19 cellular contexts compared by ENCODE assay signal in the genomic region with DNA sequence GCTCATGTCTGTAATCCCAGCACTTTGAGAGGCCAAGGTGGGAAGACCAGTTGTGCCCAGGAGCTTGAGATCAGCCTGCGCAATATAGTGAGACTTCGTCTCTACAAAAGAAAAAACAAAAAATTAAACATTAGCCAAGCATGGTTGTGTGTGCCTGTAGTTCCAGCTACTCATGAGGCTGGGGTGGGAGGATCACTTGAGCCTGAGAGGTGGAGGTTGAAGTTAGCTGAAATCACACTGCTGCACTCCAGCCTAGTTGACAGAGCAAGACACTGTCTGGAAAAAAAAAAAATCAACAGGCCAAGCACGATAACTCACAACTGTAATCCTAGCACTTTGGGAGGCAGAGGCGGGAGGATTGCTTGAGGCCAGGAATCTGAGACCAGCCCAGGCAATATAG. TPM values are rescaled to one million over a fixed set of nuclear protein-coding genes. Genes with fewer than 3 reads are reported as not detected.
DNase-seq lines count a peak whose midpoint lies in the region; ATAC-seq and TF ChIP-seq lines count a peak whose summit lies in the region.
"Had no signal": no experiment of that assay in that cellular context is flagged by ENCODE, and none has a peak within 500 bp of the region (broad histone marks: within the 10 kb centered on the region; RNA-seq: fewer than 3 reads in every experiment).

No MANE protein-coding gene starts in this region.

- no peaks in the 10 kb centered on the region for H3K9me3 ChIP-seq in heart right ventricle
- no peaks in the 10 kb centered on the region for H3K9me3 ChIP-seq in heart left ventricle
- no peaks in the 10 kb centered on the region for H3K9me3 ChIP-seq in upper lobe of left lung
- H3K9me3 ChIP-seq in smooth muscle cell (replicated peaks; ENCODE audit: low read depth), result no peaks in the 10 kb centered on the region
- H3K9me3 ChIP-seq: suprapubic skin had no signal

- H3K9ac ChIP-seq in smooth muscle cell (ENCODE audit: low read depth), result no peak overlapping the region

- H3K4me1 ChIP-seq in heart right ventricle (peaks cover 8 to 54% (median 46%) of the 10 kb centered on the region in 9 donors), heart left ventricle (peaks cover 0 to 48% (median 19%) of the 10 kb centered on the region in 12 donors), upper lobe of left lung (peaks cover 27 to 63% (median 36%) of the 10 kb centered on the region in 4 donors), smooth muscle cell (ENCODE audit: low read depth) (no peaks in the 10 kb centered on the region)

- no peak overlapping the region for H3K4me2 ChIP-seq in smooth muscle cell

- ATAC-seq in heart right ventricle (no peak), heart left ventricle (no peak), upper lobe of left lung (ENCODE audit: low FRiP score in 2 of 2) (no peak), GM18502 (IDR thresholded peaks at IDR 0.05; ENCODE audit: poor library complexity, unreplicated experiment) (no peak)

- no peak overlapping the region for H3K4me3 ChIP-seq in heart right ventricle
- no peak overlapping the region for H3K4me3 ChIP-seq in heart left ventricle
- H3K4me3 ChIP-seq in upper lobe of left lung, result no peak overlapping the region
- no peak overlapping the region for H3K4me3 ChIP-seq in smooth muscle cell
- H3K4me3 ChIP-seq: suprapubic skin had no signal

- H4K20me1 ChIP-seq in smooth muscle cell (ENCODE audit: low read depth), result no peaks in the 10 kb centered on the region

- intact Hi-C loops in heart right ventricle (cut with DNase I), result loop anchor here in 2 of 10 donors (5.0 to 10.0 kb wide), 2 partner anchors 43 to 120 kb away; a partner anchor contains a TSS
- intact Hi-C loops in heart left ventricle (cut with DNase I), result loop anchor here in 2 of 10 donors (5.0 kb wide), 1 partner anchor 43 kb away; a partner anchor contains a TSS

- H3K27ac ChIP-seq in heart right ventricle (peak overlapping the region in 6 of 10 donors; percentile 1 to 89 (median 84)), heart left ventricle (peak overlapping the region in 4 of 12 donors; percentile 81 to 90 (median 86)), upper lobe of left lung (peak overlapping the region in 3 of 4 donors; percentile 70 to 83 (median 74)), smooth muscle cell (ENCODE audit: low read depth) (no peak overlapping the region)
- H3K27ac ChIP-seq: suprapubic skin had no signal

- TF ChIP-seq POLR2A in heart left ventricle (IDR thresholded peaks at IDR 0.05) (no peak), Raji (IDR thresholded peaks at IDR 0.05; ENCODE audit: insufficient read depth, low read depth, low read length) (peak; percentile 55), upper lobe of left lung (IDR thresholded peaks at IDR 0.05) (no peak)

- H3K27me3 ChIP-seq in heart right ventricle (peaks cover 0 to 5% (median 0%) of the 10 kb centered on the region in 7 donors), heart left ventricle (peaks cover 0 to 11% (median 0%) of the 10 kb centered on the region in 9 donors), upper lobe of left lung (no peaks in the 10 kb centered on the region), smooth muscle cell (ENCODE audit: low read depth) (no peaks in the 10 kb centered on the region)
- H3K27me3 ChIP-seq: suprapubic skin had no signal

- H3K36me3 ChIP-seq in heart right ventricle, result no peaks in the 10 kb centered on the region
- H3K36me3 ChIP-seq in heart left ventricle, result no peaks in the 10 kb centered on the region
- H3K36me3 ChIP-seq in upper lobe of left lung, result no peaks in the 10 kb centered on the region
- no peaks in the 10 kb centered on the region for H3K36me3 ChIP-seq in smooth muscle cell (ENCODE audit: low read depth)
- H3K36me3 ChIP-seq: suprapubic skin had no signal

- 71 to 78% methylated on average over 4 of the region's 4 CpGs for WGBS in heart right ventricle, 2 donors
- 74 to 85% (median 82%) methylated on average over 4 of the region's 4 CpGs for WGBS in heart left ventricle, 4 donors
- 55 to 58% methylated on average over 4 of the region's 4 CpGs for WGBS in upper lobe of left lung, 2 donors
- 92% methylated on average over 4 of the region's 4 CpGs for WGBS in smooth muscle cell (ENCODE audit: low lambda C conversion rate)

- no peaks in the 10 kb centered on the region for H3K79me2 ChIP-seq in smooth muscle cell (ENCODE audit: low read depth)

- DNase-seq in heart right ventricle, result no peak
- DNase-seq in heart left ventricle, result no peak
- DNase-seq in islet precursor cell, result peak; percentile 35
- DNase-seq in upper lobe of left lung, result peak in 1 of 2 donors; percentile 54
- no peak for DNase-seq in smooth muscle cell (lab: John Stamatoyannopoulos, UW; ENCODE audit: unreplicated experiment)
- no peak for DNase-seq in middle frontal gyrus (ENCODE audit: extremely low spot score, low spot score)
- DNase-seq: activated CD4-positive, alpha-beta T cell treated with anti-CD3 and anti-CD28 coated beads for 1 hour; amniotic stem cell; caudate nucleus; effector CD4-positive, alpha-beta T cell; GOT3; midbrain; NCI-H2081; NCI-H524; nucleus accumbens; T1000 had no signal

- TF ChIP-seq CTCF in heart right ventricle (IDR thresholded peaks at IDR 0.05) (no peak), heart left ventricle (IDR thresholded peaks at IDR 0.05) (no peak), upper lobe of left lung (IDR thresholded peaks at IDR 0.05) (no peak), smooth muscle cell (IDR thresholded peaks at IDR 0.05; ENCODE audit: borderline replicate concordance, insufficient read depth, poor library complexity, severe bottlenecking) (no peak)

- no peak overlapping the region for H2AFZ ChIP-seq in smooth muscle cell (ENCODE audit: low read depth)

- peaks cover 3% of the 10 kb centered on the region for H3F3A ChIP-seq in smooth muscle cell (ENCODE audit: low read depth)

- TF ChIP-seq EP300 in upper lobe of left lung (IDR thresholded peaks at IDR 0.05), result no peak

RNA-seq across cellular contexts. Expression of a gene that starts 3.9 kb away (rescaled TPM):
- 10 to 100 TPM in 1 of 10 donors, 1 to 10 TPM in 9; 1.8 to 12.2 (median 3.3) TPM for total RNA-seq in heart right ventricle
- polyA plus RNA-seq in heart right ventricle, result 1 to 10 TPM; 1.8 to 4.8 TPM
- total RNA-seq in heart left ventricle, result 10 to 100 TPM in 1 of 9 donors, 1 to 10 TPM in 8; 1.7 to 14.2 (median 4.4) TPM
- polyA plus RNA-seq in heart left ventricle, result 1 to 10 TPM; 1.0 to 4.3 TPM
- total RNA-seq in upper lobe of left lung, result 10 to 100 TPM in 4 of 6 donors, 1 to 10 TPM in 2; 9.1 to 30.0 (median 16.0) TPM
- 6.4 and 9.8 TPM in 2 replicates for total RNA-seq in smooth muscle cell
- 6.5 and 7.4 TPM in 2 replicates for polyA plus RNA-seq in smooth muscle cell

RNA-seq across cellular contexts. Expression of a gene that starts 17.0 kb away (rescaled TPM):
- total RNA-seq in heart right ventricle, result 10 to 100 TPM; 53.2 to 94.3 (median 69.0) TPM
- polyA plus RNA-seq in heart right ventricle, result 100 to 1,000 TPM in 1 of 2 donors, 10 to 100 TPM in 1; 29.0 to 101 TPM
- total RNA-seq in heart left ventricle, result 100 to 1,000 TPM in 2 of 9 donors, 10 to 100 TPM in 7; 53.7 to 110 (median 68.2) TPM
- 100 to 1,000 TPM in 1 of 2 donors, 10 to 100 TPM in 1; 37.7 to 123 TPM for polyA plus RNA-seq in heart left ventricle
- total RNA-seq in upper lobe of left lung, result 10 to 100 TPM; 23.0 to 70.8 (median 45.0) TPM
- total RNA-seq in smooth muscle cell, result 36.4 and 47.8 TPM in 2 replicates
- 63.5 and 72.1 TPM in 2 replicates for polyA plus RNA-seq in smooth muscle cell

RNA-seq across cellular contexts. Expression of a gene that starts 35.9 kb away (rescaled TPM):
- 10 to 100 TPM in 3 of 10 donors, 1 to 10 TPM in 7; 3.6 to 66.6 (median 9.3) TPM for total RNA-seq in heart right ventricle
- 10 to 100 TPM in 1 of 2 donors, 1 to 10 TPM in 1; 6.9 to 12.1 TPM for polyA plus RNA-seq in heart right ventricle
- total RNA-seq in heart left ventricle, result 10 to 100 TPM in 5 of 9 donors, 1 to 10 TPM in 4; 6.0 to 87.6 (median 10.9) TPM
- 1 to 10 TPM; 6.1 to 9.7 TPM for polyA plus RNA-seq in heart left ventricle
- 100 to 1,000 TPM; 190 to 791 (median 356) TPM for total RNA-seq in upper lobe of left lung
- 4.6 and 10.4 TPM in 2 replicates for total RNA-seq in smooth muscle cell
- 9.2 and 9.7 TPM in 2 replicates for polyA plus RNA-seq in smooth muscle cell

RNA-seq across cellular contexts. Expression of a gene that starts 40.2 kb away (rescaled TPM):
- 10 to 100 TPM; 11.8 to 36.4 (median 21.6) TPM for total RNA-seq in heart right ventricle
- polyA plus RNA-seq in heart right ventricle, result 10 to 100 TPM; 20.9 to 34.7 TPM
- total RNA-seq in heart left ventricle, result 10 to 100 TPM; 16.1 to 61.6 (median 25.8) TPM
- polyA plus RNA-seq in heart left ventricle, result 10 to 100 TPM; 17.3 to 23.5 TPM
- 100 to 1,000 TPM in 1 of 6 donors, 10 to 100 TPM in 5; 54.0 to 166 (median 63.9) TPM for total RNA-seq in upper lobe of left lung
- total RNA-seq in smooth muscle cell, result 37.6 and 39.5 TPM in 2 replicates
- polyA plus RNA-seq in smooth muscle cell, result 56.7 and 78.4 TPM in 2 replicates

RNA-seq across cellular contexts. Expression of a gene that starts 51.8 kb away (rescaled TPM):
- total RNA-seq in heart right ventricle, result under 1 TPM in 9 of 10 donors, not detected in 1; 0.17 to 0.83 (median 0.48) TPM
- polyA plus RNA-seq in heart right ventricle, result under 1 TPM; 0.59 to 0.73 TPM
- 1 to 10 TPM in 2 of 9 donors, under 1 TPM in 4, not detected in 3; 0.21 to 1.2 (median 0.67) TPM for total RNA-seq in heart left ventricle
- polyA plus RNA-seq in heart left ventricle, result under 1 TPM; 0.33 to 0.57 TPM
- 10 to 100 TPM in 5 of 6 donors, 1 to 10 TPM in 1; 6.3 to 24.3 (median 12.0) TPM for total RNA-seq in upper lobe of left lung
- total RNA-seq in smooth muscle cell, result 0.90 and 1.9 TPM in 2 replicates
- polyA plus RNA-seq in smooth muscle cell, result 2.2 and 3.4 TPM in 2 replicates
- total RNA-seq: suprapubic skin had no signal
